Comparison of ENCODE assay signal across 15 cellular contexts in genomic region chr11:225734-226453, GRCh38. TPM values are rescaled to one million over a fixed set of nuclear protein-coding genes. Genes with fewer than 3 reads are reported as not detected.
DNase-seq lines count a peak whose midpoint lies in the region; ATAC-seq and TF ChIP-seq lines count a peak whose summit lies in the region.
"Had no signal": no experiment of that assay in that cellular context is flagged by ENCODE, and none has a peak within 500 bp of the region (broad histone marks: within the 10 kb centered on the region; RNA-seq: fewer than 3 reads in every experiment).

No MANE protein-coding gene starts in this region.

- no peak overlapping the region for H3K14ac ChIP-seq in mesenchymal stem cell (ENCODE audit: low read length in 2 of 2)

- 92% methylated on average over 10 of the region's 10 CpGs for WGBS in mesenchymal stem cell

- peaks cover 7% of the 10 kb centered on the region for H3K4me1 ChIP-seq in mesenchymal stem cell (ENCODE audit: control insufficient read depth, insufficient read depth, low read depth, low read length)

- no peaks in the 10 kb centered on the region for H3K9me3 ChIP-seq in mesenchymal stem cell (ENCODE audit: control insufficient read depth, low read length)
- H3K9me3 ChIP-seq: esophagus muscularis mucosa had no signal

- no peak overlapping the region for H3K4me3 ChIP-seq in mesenchymal stem cell (ENCODE audit: insufficient read depth in 1 of 2, low read depth in 1 of 2, low read length in 2 of 2)
- H3K4me3 ChIP-seq: cardiac muscle cell, esophagus muscularis mucosa had no signal

- no peak overlapping the region for H3K23ac ChIP-seq in mesenchymal stem cell (ENCODE audit: low read length in 2 of 2)

- no peak overlapping the region for H2BK120ac ChIP-seq in mesenchymal stem cell (ENCODE audit: low read depth, low read length)

- no peak overlapping the region for H3K4ac ChIP-seq in mesenchymal stem cell (ENCODE audit: low read depth in 1 of 2, low read length in 2 of 2)

- H3K4me2 ChIP-seq in mesenchymal stem cell (ENCODE audit: low read length, poor library complexity, severe bottlenecking): no peak overlapping the region

- peak; percentile 73 for ATAC-seq in HG02610 (IDR thresholded peaks at IDR 0.05; ENCODE audit: unreplicated experiment)
- ATAC-seq in activated CD8-positive, alpha-beta T cell treated with anti-CD3 and anti-CD28 coated beads, Interleukin-2, amount 10 ng/mL, durations not matched to agents 7 days and 5 days: no peak
- ATAC-seq: PC-3 had no signal

- no peak overlapping the region for H2AFZ ChIP-seq in mesenchymal stem cell (ENCODE audit: low read depth, low read length)

- no peaks in the 10 kb centered on the region for H3K27me3 ChIP-seq in mesenchymal stem cell (ENCODE audit: control insufficient read depth in 1 of 2, insufficient read depth in 1 of 2, low read length in 2 of 2)
- H3K27me3 ChIP-seq: cardiac muscle cell, esophagus muscularis mucosa had no signal

- DNase-seq in GM10248 (ENCODE audit: extremely low spot score) (peak; percentile 52), mesenchymal stem cell (peak; percentile 51), NCI-H1694 (lab: John Stamatoyannopoulos, UW) (no peak), glomerular visceral epithelial cell (ENCODE audit: extremely low spot score) (no peak), endothelial cell (ENCODE audit: low spot score) (no peak)
- DNase-seq in activated CD8-positive, alpha-beta T cell treated with anti-CD3 and anti-CD28 coated beads, Interleukin-2, amount 10 ng/mL, durations not matched to agents 7 days and 5 days: no peak
- DNase-seq in central memory CD4-positive, alpha-beta T cell: no peak
- DNase-seq: NCI-H146; PC-3; stimulated activated CD4-positive, alpha-beta T cell treated with anti-CD3 and anti-CD28 coated beads, Interleukin-1b, Interleukin-23, amount 100 ng/mL, for 48 hours had no signal

- H3K18ac ChIP-seq in mesenchymal stem cell (ENCODE audit: low read depth in 1 of 2, low read length in 2 of 2): no peak overlapping the region

- peaks cover 9% of the 10 kb centered on the region for H3K4me1 Mint-ChIP-seq in activated CD8-positive, alpha-beta T cell treated with anti-CD3 and anti-CD28 coated beads, Interleukin-2, amount 10 ng/mL, durations not matched to agents 7 days and 5 days (ENCODE audit: low read depth)
- no peaks in the 10 kb centered on the region for H3K4me1 Mint-ChIP-seq in endothelial cell (ENCODE audit: unreplicated experiment)

- peaks cover 42% of the 10 kb centered on the region for H3K79me1 ChIP-seq in mesenchymal stem cell (replicated peaks; ENCODE audit: low read length, poor library complexity, severe bottlenecking)

- H3K27ac ChIP-seq in mesenchymal stem cell (ENCODE audit: low read length, poor library complexity, severe bottlenecking): no peak overlapping the region
- H3K27ac ChIP-seq: cardiac muscle cell had no signal

- CTCF ChIA-PET in GM10248 (lab: Yijun Ruan, JAX): interaction anchor here (1.0 kb wide), 1 partner anchor 10 kb away, joined by 3 read pairs; no protein-coding TSS in a partner anchor
- CTCF ChIA-PET in activated CD8-positive, alpha-beta T cell treated with anti-CD3 and anti-CD28 coated beads, Interleukin-2, amount 10 ng/mL, durations not matched to agents 7 days and 5 days (lab: Charles Lee): no interaction called here

- H2AK5ac ChIP-seq in mesenchymal stem cell (ENCODE audit: low read length, severe bottlenecking): no peak overlapping the region

- H3K9me3 Mint-ChIP-seq in activated CD8-positive, alpha-beta T cell treated with anti-CD3 and anti-CD28 coated beads, Interleukin-2, amount 10 ng/mL, durations not matched to agents 7 days and 5 days (ENCODE audit: insufficient read depth): no peaks in the 10 kb centered on the region
- H3K9me3 Mint-ChIP-seq in endothelial cell (ENCODE audit: unreplicated experiment): no peaks in the 10 kb centered on the region

- H3K36me3 Mint-ChIP-seq in activated CD8-positive, alpha-beta T cell treated with anti-CD3 and anti-CD28 coated beads, Interleukin-2, amount 10 ng/mL, durations not matched to agents 7 days and 5 days (ENCODE audit: low read depth): peaks cover 3% of the 10 kb centered on the region
- H3K36me3 Mint-ChIP-seq in endothelial cell (ENCODE audit: low read depth, unreplicated experiment): peaks cover 8% of the 10 kb centered on the region

- H4K8ac ChIP-seq in mesenchymal stem cell (ENCODE audit: low read length): peak overlapping the region; percentile 49

- TF ChIP-seq CTCF in GM10248 (IDR thresholded peaks at IDR 0.05; ENCODE audit: control extremely low read depth, extremely low read depth, low read depth, missing control alignments) (no peak), endothelial cell (IDR thresholded peaks at IDR 0.05; ENCODE audit: unreplicated experiment) (no peak)

- H4K91ac ChIP-seq in mesenchymal stem cell (ENCODE audit: low read length): no peak overlapping the region

- POLR2A ChIA-PET in GM10248 (lab: Yijun Ruan, JAX): no interaction called here
- POLR2A ChIA-PET in activated CD8-positive, alpha-beta T cell treated with anti-CD3 and anti-CD28 coated beads, Interleukin-2, amount 10 ng/mL, durations not matched to agents 7 days and 5 days (lab: Charles Lee): interaction anchor here (1.1 kb wide), 1 partner anchor 19 kb away, joined by 3 read pairs; the partner anchor contains the start of genes BET1L and RIC8A

- H3K4me3 Mint-ChIP-seq in activated CD8-positive, alpha-beta T cell treated with anti-CD3 and anti-CD28 coated beads, Interleukin-2, amount 10 ng/mL, durations not matched to agents 7 days and 5 days: no peak overlapping the region
- H3K4me3 Mint-ChIP-seq in endothelial cell (ENCODE audit: unreplicated experiment): no peak overlapping the region

- H3K27me3 Mint-ChIP-seq in activated CD8-positive, alpha-beta T cell treated with anti-CD3 and anti-CD28 coated beads, Interleukin-2, amount 10 ng/mL, durations not matched to agents 7 days and 5 days (ENCODE audit: low read depth): no peaks in the 10 kb centered on the region
- peaks cover 1% of the 10 kb centered on the region for H3K27me3 Mint-ChIP-seq in endothelial cell (ENCODE audit: unreplicated experiment)

- no peak overlapping the region for H2BK15ac ChIP-seq in mesenchymal stem cell (ENCODE audit: low read depth, poor library complexity, severe bottlenecking)

- H3K9ac ChIP-seq in mesenchymal stem cell (ENCODE audit: low read length): no peak overlapping the region

- no peak overlapping the region for H2BK12ac ChIP-seq in mesenchymal stem cell (ENCODE audit: low read length in 2 of 2)

- H2BK5ac ChIP-seq in mesenchymal stem cell (ENCODE audit: low read depth, low read length, poor library complexity, severe bottlenecking): no peak overlapping the region

- peak overlapping the region; percentile 50 for H3K27ac Mint-ChIP-seq in activated CD8-positive, alpha-beta T cell treated with anti-CD3 and anti-CD28 coated beads, Interleukin-2, amount 10 ng/mL, durations not matched to agents 7 days and 5 days
- no peak overlapping the region for H3K27ac Mint-ChIP-seq in endothelial cell (ENCODE audit: unreplicated experiment)

- peaks cover 22 to 33% of the 10 kb centered on the region in 2 experiments for H3K36me3 ChIP-seq in mesenchymal stem cell (ENCODE audit: control insufficient read depth in 1 of 2, insufficient read depth in 2 of 2, low read depth in 1 of 2, low read length in 2 of 2)

RNA-seq across cellular contexts. Expression of gene SIRT3, which starts 10.2 kb away (rescaled TPM):
- total RNA-seq in activated CD8-positive, alpha-beta T cell treated with anti-CD3 and anti-CD28 coated beads, Interleukin-2, amount 10 ng/mL, durations not matched to agents 7 days and 5 days: 10 to 100 TPM; 13.1 to 15.0 TPM
- polyA plus RNA-seq in mesenchymal stem cell (2013, experiment 1 of 2): 10.2 TPM
- 10.2 TPM for polyA plus RNA-seq in mesenchymal stem cell (2013, experiment 2 of 2)
- 23.4 TPM for total RNA-seq in endothelial cell (ENCODE audit: unreplicated experiment)

RNA-seq across cellular contexts. Expression of gene PSMD13, which starts 10.9 kb away (rescaled TPM):
- total RNA-seq in activated CD8-positive, alpha-beta T cell treated with anti-CD3 and anti-CD28 coated beads, Interleukin-2, amount 10 ng/mL, durations not matched to agents 7 days and 5 days: 100 to 1,000 TPM; 164 to 173 TPM
- 66.4 TPM for polyA plus RNA-seq in mesenchymal stem cell (2013, experiment 1 of 2)
- 68.0 TPM for polyA plus RNA-seq in mesenchymal stem cell (2013, experiment 2 of 2)
- 189 TPM for total RNA-seq in endothelial cell (ENCODE audit: unreplicated experiment)

RNA-seq across cellular contexts. Expression of gene RIC8A, which starts 18.4 kb away (rescaled TPM):
- total RNA-seq in activated CD8-positive, alpha-beta T cell treated with anti-CD3 and anti-CD28 coated beads, Interleukin-2, amount 10 ng/mL, durations not matched to agents 7 days and 5 days: 100 to 1,000 TPM; 121 to 126 TPM
- polyA plus RNA-seq in mesenchymal stem cell (2013, experiment 1 of 2): 77.3 TPM
- 76.9 TPM for polyA plus RNA-seq in mesenchymal stem cell (2013, experiment 2 of 2)
- 89.2 TPM for total RNA-seq in endothelial cell (ENCODE audit: unreplicated experiment)

RNA-seq across cellular contexts. Expression of gene BET1L, which starts 18.7 kb away (rescaled TPM):
- 10 to 100 TPM; 33.8 to 34.2 TPM for total RNA-seq in activated CD8-positive, alpha-beta T cell treated with anti-CD3 and anti-CD28 coated beads, Interleukin-2, amount 10 ng/mL, durations not matched to agents 7 days and 5 days
- 52.8 TPM for polyA plus RNA-seq in mesenchymal stem cell (2013, experiment 1 of 2)
- polyA plus RNA-seq in mesenchymal stem cell (2013, experiment 2 of 2): 52.1 TPM
- total RNA-seq in endothelial cell (ENCODE audit: unreplicated experiment): 64.4 TPM

RNA-seq across cellular contexts. Expression of gene SCGB1C1, which starts 33.0 kb away (rescaled TPM):
- total RNA-seq in activated CD8-positive, alpha-beta T cell treated with anti-CD3 and anti-CD28 coated beads, Interleukin-2, amount 10 ng/mL, durations not matched to agents 7 days and 5 days: not detected
- polyA plus RNA-seq in mesenchymal stem cell (2013, experiment 1 of 2): not detected
- polyA plus RNA-seq in mesenchymal stem cell (2013, experiment 2 of 2): not detected
- total RNA-seq in endothelial cell (ENCODE audit: unreplicated experiment): not detected
- total RNA-seq: cardiac muscle cell, esophagus muscularis mucosa, kidney epithelial cell, PC-3, subcutaneous adipose tissue had no signal
- polyA plus RNA-seq: cardiac muscle cell had no signal

Comparison
In these comparisons a context has a peak if more than half of its experiments do, and no peak if none do; other contexts are left out.
1. DNase-seq: peak in GM10248 (single experiment) and mesenchymal stem cell (single experiment); none in activated CD8-positive, alpha-beta T cell treated with anti-CD3 and anti-CD28 coated beads, Interleukin-2, amount 10 ng/mL, durations not matched to agents 7 days and 5 days (single experiment), NCI-H1694 (single experiment), central memory CD4-positive, alpha-beta T cell (single experiment), glomerular visceral epithelial cell (single experiment) and endothelial cell (single experiment).